In the genomic region with DNA sequence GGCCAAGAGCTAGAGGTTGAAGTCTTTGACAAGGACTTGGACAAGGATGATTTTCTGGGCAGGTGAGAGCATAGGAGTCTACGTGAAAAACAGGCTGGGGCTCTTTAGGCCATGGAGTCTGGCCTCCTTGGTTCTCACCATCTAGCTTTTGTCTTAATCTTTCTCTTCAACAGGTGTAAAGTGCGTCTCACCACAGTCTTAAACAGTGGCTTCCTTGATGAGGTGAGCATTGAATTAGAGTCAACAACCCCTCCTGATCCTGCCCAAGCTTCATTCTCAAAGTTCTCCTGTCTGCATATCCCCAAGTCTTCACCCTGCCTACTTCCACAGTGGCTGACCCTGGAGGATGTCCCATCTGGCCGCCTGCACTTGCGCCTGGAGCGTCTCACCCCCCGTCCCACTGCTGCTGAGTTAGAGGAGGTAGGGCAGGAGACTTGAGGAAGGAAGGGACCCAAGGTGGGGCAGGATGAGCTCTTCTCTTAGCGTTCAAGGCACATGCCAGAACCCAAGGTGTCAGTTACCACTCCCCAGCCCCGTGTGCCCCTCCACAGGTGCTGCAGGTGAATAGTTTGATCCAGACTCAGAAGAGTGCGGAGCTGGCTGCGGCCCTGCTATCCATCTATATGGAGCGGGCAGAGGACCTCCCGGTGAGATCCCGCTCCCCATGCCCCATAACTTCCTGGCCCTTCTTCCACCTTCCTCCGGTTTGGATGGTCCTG, we compare ENCODE assay signal across 2 cellular contexts.
TF ChIP-seq lines count a peak whose summit lies in the region.

No MANE protein-coding gene starts in this region.

TF ChIP-seq in IMR-90, 13 proteins besides CTCF, POLR2A, EP300 and RAD21 (continued from another document):
- TF ChIP-seq, protein P1, sequence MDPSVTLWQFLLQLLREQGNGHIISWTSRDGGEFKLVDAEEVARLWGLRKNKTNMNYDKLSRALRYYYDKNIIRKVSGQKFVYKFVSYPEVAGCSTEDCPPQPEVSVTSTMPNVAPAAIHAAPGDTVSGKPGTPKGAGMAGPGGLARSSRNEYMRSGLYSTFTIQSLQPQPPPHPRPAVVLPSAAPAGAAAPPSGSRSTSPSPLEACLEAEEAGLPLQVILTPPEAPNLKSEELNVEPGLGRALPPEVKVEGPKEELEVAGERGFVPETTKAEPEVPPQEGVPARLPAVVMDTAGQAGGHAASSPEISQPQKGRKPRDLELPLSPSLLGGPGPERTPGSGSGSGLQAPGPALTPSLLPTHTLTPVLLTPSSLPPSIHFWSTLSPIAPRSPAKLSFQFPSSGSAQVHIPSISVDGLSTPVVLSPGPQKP (IDR thresholded peaks at IDR 0.05; ENCODE audit: borderline replicate concordance, low read depth, low read length), result no peak
- TF ChIP-seq MXI1 (IDR thresholded peaks at IDR 0.05; ENCODE audit: borderline replicate concordance, low read depth, low read length) (no peak), RCOR1 (IDR thresholded peaks at IDR 0.05; ENCODE audit: insufficient replicate concordance, low read length) (no peak), FOS (IDR thresholded peaks at IDR 0.05; ENCODE audit: low read depth, low read length) (no peak), BHLHE40 (IDR thresholded peaks at IDR 0.05; ENCODE audit: low read depth, low read length) (no peak), NFE2L2 (IDR thresholded peaks at IDR 0.05; ENCODE audit: low read depth, low read length) (no peak), CEBPB (IDR thresholded peaks at IDR 0.05; ENCODE audit: low read depth, low read length) (no peak)

TF ChIP-seq in GM12891, 5 proteins besides CTCF, POLR2A, EP300 and RAD21 (continued from another document):
- TF ChIP-seq PAX5 (IDR thresholded peaks at IDR 0.05; ENCODE audit: insufficient read depth, low read length, severe bottlenecking), result no peak
- no peak for TF ChIP-seq POLR2AphosphoS5 (IDR thresholded peaks at IDR 0.05; ENCODE audit: low read depth, low read length)
- TF ChIP-seq POU2F2 (IDR thresholded peaks at IDR 0.05; ENCODE audit: low read depth, low read length), result no peak
- TF ChIP-seq SPI1 (IDR thresholded peaks at IDR 0.05; ENCODE audit: low read depth, low read length), result no peak
